Comparison of ENCODE assay signal across 1 cellular context in the genomic region with DNA sequence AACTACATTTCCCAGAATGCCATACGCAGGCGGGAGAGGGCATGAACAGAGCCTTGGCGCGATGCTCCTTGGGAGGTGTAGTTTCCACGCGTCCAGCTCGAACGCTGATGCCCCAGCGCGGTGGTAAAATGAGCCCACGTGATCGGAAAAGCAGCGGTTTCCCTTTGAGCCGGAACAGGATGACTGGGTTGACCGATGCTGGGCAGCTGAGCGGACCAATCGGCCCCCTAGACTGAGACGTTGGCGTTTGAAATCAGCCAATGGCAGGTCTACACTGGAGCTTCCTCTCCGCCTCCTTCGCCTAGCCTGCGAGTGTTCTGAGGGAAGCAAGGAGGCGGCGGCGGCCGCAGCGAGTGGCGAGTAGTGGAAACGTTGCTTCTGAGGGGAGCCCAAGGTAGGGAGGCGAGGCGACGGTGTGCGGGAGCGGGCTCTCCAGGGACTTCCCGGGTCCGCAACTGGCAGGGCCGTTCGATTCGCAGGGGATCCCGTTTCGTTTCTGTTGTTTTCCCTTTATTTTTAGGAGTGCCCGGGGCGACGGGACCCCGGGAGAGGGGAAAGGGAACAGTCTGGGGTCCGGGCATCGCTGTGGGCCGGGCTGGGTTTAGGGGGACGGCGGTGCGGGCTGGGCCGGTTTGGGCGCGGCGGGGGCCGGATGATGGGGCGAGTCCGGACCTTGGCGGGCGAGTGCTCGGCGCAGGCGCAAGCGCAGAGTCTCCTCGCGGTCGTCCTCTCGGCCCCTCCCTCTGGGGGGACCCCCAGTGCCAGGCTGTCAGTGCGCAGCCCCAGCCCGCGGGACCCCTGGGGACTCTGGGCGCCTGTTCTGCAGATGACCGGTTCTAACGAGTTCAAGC.
TF ChIP-seq lines count a peak whose summit lies in the region.

A gene with protein sequence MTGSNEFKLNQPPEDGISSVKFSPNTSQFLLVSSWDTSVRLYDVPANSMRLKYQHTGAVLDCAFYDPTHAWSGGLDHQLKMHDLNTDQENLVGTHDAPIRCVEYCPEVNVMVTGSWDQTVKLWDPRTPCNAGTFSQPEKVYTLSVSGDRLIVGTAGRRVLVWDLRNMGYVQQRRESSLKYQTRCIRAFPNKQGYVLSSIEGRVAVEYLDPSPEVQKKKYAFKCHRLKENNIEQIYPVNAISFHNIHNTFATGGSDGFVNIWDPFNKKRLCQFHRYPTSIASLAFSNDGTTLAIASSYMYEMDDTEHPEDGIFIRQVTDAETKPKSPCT (plus strand): TSS at position 311 of the 851 bp plus-strand sequence. CDS start 516 bp downstream, at position 827.

TF ChIP-seq in HEK293, 187 proteins besides CTCF, POLR2A, EP300 and RAD21 (continued from another document and continues in another):
- TF ChIP-seq, protein P1, sequence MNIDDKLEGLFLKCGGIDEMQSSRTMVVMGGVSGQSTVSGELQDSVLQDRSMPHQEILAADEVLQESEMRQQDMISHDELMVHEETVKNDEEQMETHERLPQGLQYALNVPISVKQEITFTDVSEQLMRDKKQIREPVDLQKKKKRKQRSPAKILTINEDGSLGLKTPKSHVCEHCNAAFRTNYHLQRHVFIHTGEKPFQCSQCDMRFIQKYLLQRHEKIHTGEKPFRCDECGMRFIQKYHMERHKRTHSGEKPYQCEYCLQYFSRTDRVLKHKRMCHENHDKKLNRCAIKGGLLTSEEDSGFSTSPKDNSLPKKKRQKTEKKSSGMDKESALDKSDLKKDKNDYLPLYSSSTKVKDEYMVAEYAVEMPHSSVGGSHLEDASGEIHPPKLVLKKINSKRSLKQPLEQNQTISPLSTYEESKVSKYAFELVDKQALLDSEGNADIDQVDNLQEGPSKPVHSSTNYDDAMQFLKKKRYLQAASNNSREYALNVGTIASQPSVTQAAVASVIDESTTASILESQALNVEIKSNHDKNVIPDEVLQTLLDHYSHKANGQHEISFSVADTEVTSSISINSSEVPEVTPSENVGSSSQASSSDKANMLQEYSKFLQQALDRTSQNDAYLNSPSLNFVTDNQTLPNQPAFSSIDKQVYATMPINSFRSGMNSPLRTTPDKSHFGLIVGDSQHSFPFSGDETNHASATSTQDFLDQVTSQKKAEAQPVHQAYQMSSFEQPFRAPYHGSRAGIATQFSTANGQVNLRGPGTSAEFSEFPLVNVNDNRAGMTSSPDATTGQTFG (tag by site-specific recombination; IDR thresholded peaks at IDR 0.05; ENCODE audit: borderline replicate concordance): no peak
- TF ChIP-seq ZNF830 (tag by site-specific recombination; IDR thresholded peaks at IDR 0.05; ENCODE audit: low read depth) (no peak), ZNF37A (tag by site-specific recombination; IDR thresholded peaks at IDR 0.05) (no peak), ZNF223 (tag by site-specific recombination; IDR thresholded peaks at IDR 0.05) (no peak), ZNF121 (tag by site-specific recombination; IDR thresholded peaks at IDR 0.05) (no peak), ZNF792 (tag by site-specific recombination; IDR thresholded peaks at IDR 0.05) (no peak), FEZF1 (tag by site-specific recombination; IDR thresholded peaks at IDR 0.05) (no peak), ZNF600 (tag by site-specific recombination; IDR thresholded peaks at IDR 0.05) (no peak), HOXA7 (CRISPR knock-in tag; IDR thresholded peaks at IDR 0.05; ENCODE audit: borderline replicate concordance) (no peak), ZNF623 (tag by site-specific recombination; IDR thresholded peaks at IDR 0.05) (no peak), ZEB2 (tag by site-specific recombination; IDR thresholded peaks at IDR 0.05) (0 out of 2 replicates have a peak, but pooled peaks have one; percentile 60), IKZF3 (tag by site-specific recombination; IDR thresholded peaks at IDR 0.05) (no peak), ZNF292 (tag by site-specific recombination; IDR thresholded peaks at IDR 0.05; ENCODE audit: borderline replicate concordance, low read depth) (no peak), SCRT1 (tag by site-specific recombination; IDR thresholded peaks at IDR 0.05; ENCODE audit: borderline replicate concordance) (no peak), SETDB1 (IDR thresholded peaks at IDR 0.05; ENCODE audit: insufficient read length, low read length) (no peak), ZFP69B (tag by site-specific recombination; IDR thresholded peaks at IDR 0.05) (no peak), ZSCAN16 (tag by site-specific recombination; IDR thresholded peaks at IDR 0.05) (0 out of 2 replicates have a peak, but pooled peaks have one; percentile 54), ZNF747 (tag by site-specific recombination; IDR thresholded peaks at IDR 0.05) (no peak), ZFP3 (tag by site-specific recombination; IDR thresholded peaks at IDR 0.05; ENCODE audit: low read depth) (no peak), ZBTB7A (tag by site-specific recombination; IDR thresholded peaks at IDR 0.05; ENCODE audit: low read depth) (peak; percentile 33; the same call in 1 of the 2 replicates), ZNF626 (tag by site-specific recombination; IDR thresholded peaks at IDR 0.05) (no peak), ZNF248 (tag by site-specific recombination; IDR thresholded peaks at IDR 0.05) (no peak), ZNF48 (tag by site-specific recombination; IDR thresholded peaks at IDR 0.05) (no peak), ZXDB (tag by site-specific recombination; IDR thresholded peaks at IDR 0.05) (peak; percentile 18; the same call in 1 of the 2 replicates), ZNF112 (tag by site-specific recombination; IDR thresholded peaks at IDR 0.05) (no peak), BCL11B (tag by site-specific recombination; IDR thresholded peaks at IDR 0.05; ENCODE audit: low read depth) (no peak), ZNF114 (tag by site-specific recombination; IDR thresholded peaks at IDR 0.05) (no peak), ZBTB17 (tag by site-specific recombination; IDR thresholded peaks at IDR 0.05) (peak; percentile 85), TRIM28 (IDR thresholded peaks at IDR 0.05; ENCODE audit: borderline replicate concordance, low read length) (no peak; the same call in 1 of the 2 replicates), ZNF529 (tag by site-specific recombination; IDR thresholded peaks at IDR 0.05; ENCODE audit: insufficient replicate concordance) (no peak), ZNF239 (tag by site-specific recombination; IDR thresholded peaks at IDR 0.05) (no peak)
- TF ChIP-seq, protein P2, sequence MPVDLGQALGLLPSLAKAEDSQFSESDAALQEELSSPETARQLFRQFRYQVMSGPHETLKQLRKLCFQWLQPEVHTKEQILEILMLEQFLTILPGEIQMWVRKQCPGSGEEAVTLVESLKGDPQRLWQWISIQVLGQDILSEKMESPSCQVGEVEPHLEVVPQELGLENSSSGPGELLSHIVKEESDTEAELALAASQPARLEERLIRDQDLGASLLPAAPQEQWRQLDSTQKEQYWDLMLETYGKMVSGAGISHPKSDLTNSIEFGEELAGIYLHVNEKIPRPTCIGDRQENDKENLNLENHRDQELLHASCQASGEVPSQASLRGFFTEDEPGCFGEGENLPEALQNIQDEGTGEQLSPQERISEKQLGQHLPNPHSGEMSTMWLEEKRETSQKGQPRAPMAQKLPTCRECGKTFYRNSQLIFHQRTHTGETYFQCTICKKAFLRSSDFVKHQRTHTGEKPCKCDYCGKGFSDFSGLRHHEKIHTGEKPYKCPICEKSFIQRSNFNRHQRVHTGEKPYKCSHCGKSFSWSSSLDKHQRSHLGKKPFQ (tag by site-specific recombination; IDR thresholded peaks at IDR 0.05): no peak
- TF ChIP-seq, protein P3, sequence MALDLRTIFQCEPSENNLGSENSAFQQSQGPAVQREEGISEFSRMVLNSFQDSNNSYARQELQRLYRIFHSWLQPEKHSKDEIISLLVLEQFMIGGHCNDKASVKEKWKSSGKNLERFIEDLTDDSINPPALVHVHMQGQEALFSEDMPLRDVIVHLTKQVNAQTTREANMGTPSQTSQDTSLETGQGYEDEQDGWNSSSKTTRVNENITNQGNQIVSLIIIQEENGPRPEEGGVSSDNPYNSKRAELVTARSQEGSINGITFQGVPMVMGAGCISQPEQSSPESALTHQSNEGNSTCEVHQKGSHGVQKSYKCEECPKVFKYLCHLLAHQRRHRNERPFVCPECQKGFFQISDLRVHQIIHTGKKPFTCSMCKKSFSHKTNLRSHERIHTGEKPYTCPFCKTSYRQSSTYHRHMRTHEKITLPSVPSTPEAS (tag by site-specific recombination; IDR thresholded peaks at IDR 0.05): no peak
- TF ChIP-seq, protein P4, sequence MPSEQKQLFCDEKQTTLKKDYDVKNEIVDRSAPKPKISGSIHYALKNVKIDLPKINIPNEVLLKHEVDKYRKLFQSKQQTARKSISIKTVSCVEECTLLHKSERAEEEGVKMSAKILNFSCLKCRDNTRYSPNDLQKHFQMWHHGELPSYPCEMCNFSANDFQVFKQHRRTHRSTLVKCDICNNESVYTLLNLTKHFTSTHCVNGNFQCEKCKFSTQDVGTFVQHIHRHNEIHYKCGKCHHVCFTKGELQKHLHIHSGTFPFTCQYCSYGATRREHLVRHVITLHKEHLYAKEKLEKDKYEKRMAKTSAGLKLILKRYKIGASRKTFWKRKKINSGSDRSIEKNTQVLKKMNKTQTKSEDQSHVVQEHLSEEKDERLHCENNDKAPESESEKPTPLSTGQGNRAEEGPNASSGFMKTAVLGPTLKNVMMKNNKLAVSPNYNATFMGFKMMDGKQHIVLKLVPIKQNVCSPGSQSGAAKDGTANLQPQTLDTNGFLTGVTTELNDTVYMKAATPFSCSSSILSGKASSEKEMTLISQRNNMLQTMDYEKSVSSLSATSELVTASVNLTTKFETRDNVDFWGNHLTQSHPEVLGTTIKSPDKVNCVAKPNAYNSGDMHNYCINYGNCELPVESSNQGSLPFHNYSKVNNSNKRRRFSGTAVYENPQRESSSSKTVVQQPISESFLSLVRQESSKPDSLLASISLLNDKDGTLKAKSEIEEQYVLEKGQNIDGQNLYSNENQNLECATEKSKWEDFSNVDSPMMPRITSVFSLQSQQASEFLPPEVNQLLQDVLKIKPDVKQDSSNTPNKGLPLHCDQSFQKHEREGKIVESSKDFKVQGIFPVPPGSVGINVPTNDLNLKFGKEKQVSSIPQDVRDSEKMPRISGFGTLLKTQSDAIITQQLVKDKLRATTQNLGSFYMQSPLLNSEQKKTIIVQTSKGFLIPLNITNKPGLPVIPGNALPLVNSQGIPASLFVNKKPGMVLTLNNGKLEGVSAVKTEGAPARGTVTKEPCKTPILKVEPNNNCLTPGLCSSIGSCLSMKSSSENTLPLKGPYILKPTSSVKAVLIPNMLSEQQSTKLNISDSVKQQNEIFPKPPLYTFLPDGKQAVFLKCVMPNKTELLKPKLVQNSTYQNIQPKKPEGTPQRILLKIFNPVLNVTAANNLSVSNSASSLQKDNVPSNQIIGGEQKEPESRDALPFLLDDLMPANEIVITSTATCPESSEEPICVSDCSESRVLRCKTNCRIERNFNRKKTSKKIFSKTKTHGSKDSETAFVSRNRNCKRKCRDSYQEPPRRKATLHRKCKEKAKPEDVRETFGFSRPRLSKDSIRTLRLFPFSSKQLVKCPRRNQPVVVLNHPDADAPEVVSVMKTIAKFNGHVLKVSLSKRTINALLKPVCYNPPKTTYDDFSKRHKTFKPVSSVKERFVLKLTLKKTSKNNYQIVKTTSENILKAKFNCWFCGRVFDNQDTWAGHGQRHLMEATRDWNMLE (tag by site-specific recombination; conservative IDR thresholded peaks at IDR 0.05; ENCODE audit: low read depth): peak; percentile 91
- TF ChIP-seq, protein P5, sequence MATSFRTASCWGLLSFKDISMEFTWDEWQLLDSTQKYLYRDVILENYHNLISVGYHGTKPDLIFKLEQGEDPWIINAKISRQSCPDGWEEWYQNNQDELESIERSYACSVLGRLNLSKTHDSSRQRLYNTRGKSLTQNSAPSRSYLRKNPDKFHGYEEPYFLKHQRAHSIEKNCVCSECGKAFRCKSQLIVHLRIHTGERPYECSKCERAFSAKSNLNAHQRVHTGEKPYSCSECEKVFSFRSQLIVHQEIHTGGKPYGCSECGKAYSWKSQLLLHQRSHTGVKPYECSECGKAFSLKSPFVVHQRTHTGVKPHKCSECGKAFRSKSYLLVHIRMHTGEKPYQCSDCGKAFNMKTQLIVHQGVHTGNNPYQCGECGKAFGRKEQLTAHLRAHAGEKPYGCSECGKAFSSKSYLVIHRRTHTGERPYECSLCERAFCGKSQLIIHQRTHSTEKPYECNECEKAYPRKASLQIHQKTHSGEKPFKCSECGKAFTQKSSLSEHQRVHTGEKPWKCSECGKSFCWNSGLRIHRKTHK (tag by site-specific recombination; IDR thresholded peaks at IDR 0.05): no peak
- TF ChIP-seq, protein P6, sequence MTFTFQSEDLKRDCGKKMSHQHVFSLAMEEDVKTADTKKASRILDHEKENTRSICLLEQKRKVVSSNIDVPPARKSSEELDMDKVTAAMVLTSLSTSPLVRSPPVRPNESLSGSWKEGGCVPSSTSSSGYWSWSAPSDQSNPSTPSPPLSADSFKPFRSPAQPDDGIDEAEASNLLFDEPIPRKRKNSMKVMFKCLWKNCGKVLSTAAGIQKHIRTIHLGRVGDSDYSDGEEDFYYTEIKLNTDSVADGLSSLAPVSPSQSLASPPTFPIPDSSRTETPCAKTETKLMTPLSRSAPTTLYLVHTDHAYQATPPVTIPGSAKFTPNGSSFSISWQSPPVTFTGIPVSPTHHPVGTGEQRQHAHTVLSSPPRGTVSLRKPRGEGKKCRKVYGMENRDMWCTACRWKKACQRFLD (tag by site-specific recombination; IDR thresholded peaks at IDR 0.05): no peak
- TF ChIP-seq, protein P7, sequence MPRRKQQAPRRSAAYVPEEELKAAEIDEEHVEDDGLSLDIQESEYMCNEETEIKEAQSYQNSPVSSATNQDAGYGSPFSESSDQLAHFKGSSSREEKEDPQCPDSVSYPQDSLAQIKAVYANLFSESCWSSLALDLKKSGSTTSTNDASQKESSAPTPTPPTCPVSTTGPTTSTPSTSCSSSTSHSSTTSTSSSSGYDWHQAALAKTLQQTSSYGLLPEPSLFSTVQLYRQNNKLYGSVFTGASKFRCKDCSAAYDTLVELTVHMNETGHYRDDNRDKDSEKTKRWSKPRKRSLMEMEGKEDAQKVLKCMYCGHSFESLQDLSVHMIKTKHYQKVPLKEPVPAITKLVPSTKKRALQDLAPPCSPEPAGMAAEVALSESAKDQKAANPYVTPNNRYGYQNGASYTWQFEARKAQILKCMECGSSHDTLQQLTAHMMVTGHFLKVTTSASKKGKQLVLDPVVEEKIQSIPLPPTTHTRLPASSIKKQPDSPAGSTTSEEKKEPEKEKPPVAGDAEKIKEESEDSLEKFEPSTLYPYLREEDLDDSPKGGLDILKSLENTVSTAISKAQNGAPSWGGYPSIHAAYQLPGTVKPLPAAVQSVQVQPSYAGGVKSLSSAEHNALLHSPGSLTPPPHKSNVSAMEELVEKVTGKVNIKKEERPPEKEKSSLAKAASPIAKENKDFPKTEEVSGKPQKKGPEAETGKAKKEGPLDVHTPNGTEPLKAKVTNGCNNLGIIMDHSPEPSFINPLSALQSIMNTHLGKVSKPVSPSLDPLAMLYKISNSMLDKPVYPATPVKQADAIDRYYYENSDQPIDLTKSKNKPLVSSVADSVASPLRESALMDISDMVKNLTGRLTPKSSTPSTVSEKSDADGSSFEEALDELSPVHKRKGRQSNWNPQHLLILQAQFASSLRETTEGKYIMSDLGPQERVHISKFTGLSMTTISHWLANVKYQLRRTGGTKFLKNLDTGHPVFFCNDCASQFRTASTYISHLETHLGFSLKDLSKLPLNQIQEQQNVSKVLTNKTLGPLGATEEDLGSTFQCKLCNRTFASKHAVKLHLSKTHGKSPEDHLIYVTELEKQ (tag by site-specific recombination; IDR thresholded peaks at IDR 0.05; ENCODE audit: borderline replicate concordance): no peak
- TF ChIP-seq, protein P8, sequence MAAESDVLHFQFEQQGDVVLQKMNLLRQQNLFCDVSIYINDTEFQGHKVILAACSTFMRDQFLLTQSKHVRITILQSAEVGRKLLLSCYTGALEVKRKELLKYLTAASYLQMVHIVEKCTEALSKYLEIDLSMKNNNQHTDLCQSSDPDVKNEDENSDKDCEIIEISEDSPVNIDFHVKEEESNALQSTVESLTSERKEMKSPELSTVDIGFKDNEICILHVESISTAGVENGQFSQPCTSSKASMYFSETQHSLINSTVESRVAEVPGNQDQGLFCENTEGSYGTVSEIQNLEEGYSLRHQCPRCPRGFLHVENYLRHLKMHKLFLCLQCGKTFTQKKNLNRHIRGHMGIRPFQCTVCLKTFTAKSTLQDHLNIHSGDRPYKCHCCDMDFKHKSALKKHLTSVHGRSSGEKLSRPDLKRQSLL (tag by site-specific recombination; IDR thresholded peaks at IDR 0.05): no peak
